Comparison of ENCODE assay signal across 1 cellular context in the genomic region with DNA sequence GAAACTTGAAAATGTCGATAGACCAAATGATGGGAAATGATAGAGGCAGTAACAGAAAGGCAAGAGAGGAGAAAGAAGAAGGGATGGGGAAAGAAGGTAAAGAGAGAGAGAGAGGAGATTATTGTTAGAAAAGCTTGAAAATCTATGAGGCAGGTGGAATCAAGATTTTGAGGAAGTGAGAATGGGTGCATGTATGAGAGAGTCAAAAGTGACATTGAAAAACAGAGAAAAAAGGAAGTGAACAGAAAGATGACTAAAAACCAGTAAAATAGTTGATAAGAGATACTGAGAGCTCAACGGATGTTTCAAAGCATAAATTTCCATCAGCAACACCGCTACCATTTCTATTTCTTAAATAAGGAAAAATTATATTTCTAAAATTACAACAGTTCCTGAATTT.
TF ChIP-seq lines count a peak whose summit lies in the region.

No MANE protein-coding gene starts in this region.

TF ChIP-seq in GM12878, 131 proteins besides CTCF, POLR2A, EP300 and RAD21 (continued from another document):
- peak; percentile 53 for TF ChIP-seq IKZF1 (conservative IDR thresholded peaks at IDR 0.05)
- TF ChIP-seq RFX5 (IDR thresholded peaks at IDR 0.05; ENCODE audit: low read depth, low read length): no peak
- TF ChIP-seq STAT3 (IDR thresholded peaks at IDR 0.05; ENCODE audit: low read depth, low read length): peak; percentile 76; the same call in 1 of the 2 replicates
